Comparison of ENCODE assay signal across 16 cellular contexts in the genomic region with DNA sequence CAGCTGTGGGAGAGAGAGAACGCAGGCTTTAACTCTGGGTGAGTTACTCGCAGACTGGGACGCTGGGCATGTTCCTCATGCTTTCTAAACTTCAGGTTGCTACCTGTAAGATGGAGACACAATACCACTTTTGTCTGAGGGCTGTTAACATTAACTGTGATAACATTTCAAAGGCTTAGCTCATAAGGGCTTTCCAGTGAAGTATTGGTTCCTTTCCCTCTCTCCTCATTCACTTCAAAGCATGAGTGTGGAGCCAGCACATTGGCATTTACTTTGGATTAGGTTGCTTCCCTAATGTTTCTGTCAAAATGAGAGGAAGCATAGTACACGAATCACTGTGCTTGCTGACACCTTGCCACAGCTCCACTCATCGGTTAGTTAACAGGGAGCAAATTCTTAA.
"Had no signal": no experiment of that assay in that cellular context is flagged by ENCODE, and none has a peak within 500 bp of the region (broad histone marks: within the 10 kb centered on the region; RNA-seq: fewer than 3 reads in every experiment).

No MANE protein-coding gene starts in this region.

- ATAC-seq: effector memory CD8-positive, alpha-beta T cell; WTC11 had no signal

- H3K27ac Mint-ChIP-seq: activated CD4-positive, alpha-beta T cell treated with anti-CD3 and anti-CD28 coated beads, Interleukin-2, amount 10 ng/mL, durations not matched to agents 24 days and 14 days; activated naive CD4-positive, alpha-beta T cell treated with anti-CD3 and anti-CD28 coated beads for 36 hours; effector memory CD8-positive, alpha-beta T cell; WTC11 had no signal

- H3K27me3 ChIP-seq: neutrophil, right atrium auricular region, transverse colon had no signal

- H3K27me3 Mint-ChIP-seq: activated CD4-positive, alpha-beta T cell treated with anti-CD3 and anti-CD28 coated beads, Interleukin-2, amount 10 ng/mL, durations not matched to agents 24 days and 14 days; effector memory CD8-positive, alpha-beta T cell had no signal

- H3K36me3 Mint-ChIP-seq: WTC11 had no signal

- DNase-seq: activated CD4-positive, alpha-beta T cell treated with anti-CD3 and anti-CD28 coated beads, Interleukin-2, amount 10 ng/mL, durations not matched to agents 24 days and 14 days; activated naive CD4-positive, alpha-beta T cell treated with anti-CD3 and anti-CD28 coated beads for 36 hours; caudate nucleus; effector memory CD8-positive, alpha-beta T cell; glutamatergic neuron; midbrain; posterior cingulate gyrus; stimulated activated CD4-positive, alpha-beta T cell treated with anti-CD3 and anti-CD28 coated beads, Interleukin-1b, Interleukin-23, amount 100 ng/mL, for 48 hours; stimulated activated naive CD4-positive, alpha-beta T cell; substantia nigra; transverse colon had no signal

- H3K4me3 ChIP-seq: coronary artery, right atrium auricular region, SK-N-MC, transverse colon had no signal

- H3K9me3 ChIP-seq: neutrophil, right atrium auricular region, transverse colon had no signal

- H3K36me3 ChIP-seq: right atrium auricular region, transverse colon had no signal

- H3K27ac ChIP-seq: coronary artery, neutrophil, right atrium auricular region, SK-N-MC, transverse colon had no signal

- H3K9me3 Mint-ChIP-seq: activated CD4-positive, alpha-beta T cell treated with anti-CD3 and anti-CD28 coated beads, Interleukin-2, amount 10 ng/mL, durations not matched to agents 24 days and 14 days; activated naive CD4-positive, alpha-beta T cell treated with anti-CD3 and anti-CD28 coated beads for 36 hours; effector memory CD8-positive, alpha-beta T cell; WTC11 had no signal

- H3K4me3 Mint-ChIP-seq: activated CD4-positive, alpha-beta T cell treated with anti-CD3 and anti-CD28 coated beads, Interleukin-2, amount 10 ng/mL, durations not matched to agents 24 days and 14 days; activated naive CD4-positive, alpha-beta T cell treated with anti-CD3 and anti-CD28 coated beads for 36 hours; effector memory CD8-positive, alpha-beta T cell; WTC11 had no signal
